In the genomic region with DNA sequence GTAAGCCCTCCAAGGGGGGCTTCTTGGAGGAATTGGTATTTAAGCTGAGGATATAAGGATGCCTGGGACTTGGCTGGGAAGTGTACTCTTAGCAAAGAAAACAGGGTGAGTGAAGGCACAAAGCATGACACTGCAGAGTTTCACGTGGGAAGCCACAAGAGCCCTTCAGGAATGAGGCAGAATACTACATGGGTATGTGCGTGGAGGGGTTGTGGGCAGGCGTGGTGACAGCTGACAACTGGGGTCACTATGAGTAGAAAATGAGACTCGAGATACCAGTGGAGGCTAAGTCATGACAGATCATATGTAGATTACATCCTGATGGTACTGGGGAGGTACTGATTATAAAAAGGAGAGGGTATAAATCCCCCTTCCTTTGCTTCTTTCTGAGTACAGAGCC, we compare ENCODE assay signal across 30 cellular contexts.
"Had no signal": no experiment of that assay in that cellular context is flagged by ENCODE, and none has a peak within 500 bp of the region (broad histone marks: within the 10 kb centered on the region; RNA-seq: fewer than 3 reads in every experiment).

No MANE protein-coding gene starts in this region.

- H3K4me1 Mint-ChIP-seq: activated B cell treated with CpG ODN at 0.5 μM for 24 hours; activated CD4-positive, alpha-beta T cell treated with anti-CD3 and anti-CD28 coated beads, Interleukin-2, amount 10 ng/mL, durations not matched to agents 7 days and 5 days; activated naive CD4-positive, alpha-beta T cell treated with anti-CD3 and anti-CD28 coated beads, Interleukin-2, amount 10 ng/mL, durations not matched to agents 7 days and 5 days; activated naive CD4-positive, alpha-beta T cell treated with anti-CD3 and anti-CD28 coated beads, Interleukin-2, amount 50 U/mL, for 24 hours; activated naive CD8-positive, alpha-beta T cell treated with anti-CD3 and anti-CD28 coated beads, Interleukin-2, amount 10 ng/mL, durations not matched to agents 7 days and 5 days; brain; central memory CD8-positive, alpha-beta T cell had no signal

- H3K27me3 Mint-ChIP-seq: activated B cell treated with CpG ODN at 0.5 μM for 24 hours; activated CD4-positive, alpha-beta T cell treated with anti-CD3 and anti-CD28 coated beads, Interleukin-2, amount 10 ng/mL, durations not matched to agents 7 days and 5 days; activated CD8-positive, alpha-beta T cell treated with anti-CD3 and anti-CD28 coated beads for 36 hours; activated naive CD4-positive, alpha-beta T cell treated with anti-CD3 and anti-CD28 coated beads, Interleukin-2, amount 50 U/mL, for 24 hours had no signal

- ATAC-seq: activated CD8-positive, alpha-beta T cell treated with anti-CD3 and anti-CD28 coated beads for 36 hours; activated naive CD8-positive, alpha-beta T cell treated with anti-CD3 and anti-CD28 coated beads, Interleukin-2, amount 50 U/mL, for 24 hours had no signal

- H3K36me3 Mint-ChIP-seq: activated naive CD4-positive, alpha-beta T cell treated with anti-CD3 and anti-CD28 coated beads, Interleukin-2, amount 10 ng/mL, durations not matched to agents 7 days and 5 days; activated naive CD4-positive, alpha-beta T cell treated with anti-CD3 and anti-CD28 coated beads, Interleukin-2, amount 50 U/mL, for 24 hours; activated naive CD8-positive, alpha-beta T cell treated with anti-CD3 and anti-CD28 coated beads, Interleukin-2, amount 10 ng/mL, durations not matched to agents 7 days and 5 days; brain had no signal

- H3K27ac Mint-ChIP-seq: activated B cell treated with CpG ODN at 0.5 μM for 24 hours; activated CD4-positive, alpha-beta T cell treated with anti-CD3 and anti-CD28 coated beads, Interleukin-2, amount 10 ng/mL, durations not matched to agents 7 days and 5 days; activated CD8-positive, alpha-beta T cell treated with anti-CD3 and anti-CD28 coated beads for 36 hours; activated naive CD4-positive, alpha-beta T cell treated with anti-CD3 and anti-CD28 coated beads, Interleukin-2, amount 10 ng/mL, durations not matched to agents 7 days and 5 days; activated naive CD4-positive, alpha-beta T cell treated with anti-CD3 and anti-CD28 coated beads, Interleukin-2, amount 50 U/mL, for 24 hours; activated naive CD8-positive, alpha-beta T cell; activated naive CD8-positive, alpha-beta T cell treated with anti-CD3 and anti-CD28 coated beads, Interleukin-2, amount 10 ng/mL, durations not matched to agents 7 days and 5 days; activated naive CD8-positive, alpha-beta T cell treated with anti-CD3 and anti-CD28 coated beads, Interleukin-2, amount 50 U/mL, for 24 hours; activated T-helper 1 cell treated with anti-CD3 and anti-CD28 coated beads, Interleukin-12 subunit alpha, Interleukin-12 subunit beta, Interleukin-2, Interleukin-4 antibody, amounts not matched to agents 30 ng/mL and 10 ng/mL and 1 ng/mL, durations not matched to agents 14 hours and 24 hours and 36 hours; activated T-helper 2 cell treated with anti-CD3 and anti-CD28 coated beads, Interferon-gamma antibody, Interleukin-2, Interleukin-4, amounts not matched to agents 10 μg/mL and 5 μg/mL and 100 μg/mL, durations not matched to agents 14 hours and 24 hours and 36 hours; brain; T-helper 1 cell treated with Interleukin-12 subunit alpha and Interleukin-12 subunit beta and Interleukin-4 antibody, amounts not matched to agents 30 μg/mL and 1 μg/mL, for 36 hours; T-helper 2 cell treated with Interferon-gamma antibody and Interleukin-4, amounts not matched to agents 5 μg/mL and 100 μg/mL, for 36 hours had no signal

- DNase-seq: activated B cell treated with CpG ODN at 0.5 μM for 24 hours; activated CD4-positive, alpha-beta T cell treated with anti-CD3 and anti-CD28 coated beads for 48 hours; activated CD4-positive, alpha-beta T cell treated with anti-CD3 and anti-CD28 coated beads, Interleukin-2, amount 10 ng/mL, durations not matched to agents 7 days and 5 days; activated CD4-positive, CD25-positive, alpha-beta regulatory T cell treated with anti-CD3 and anti-CD28 coated beads, Interleukin-2, amount 50 U/mL, for 72 hours; activated CD8-positive, alpha-beta memory T cell treated with anti-CD3 and anti-CD28 coated beads, Interleukin-2, amount 50 U/mL, for 4 hours; activated CD8-positive, alpha-beta T cell treated with anti-CD3 and anti-CD28 coated beads for 36 hours; activated effector memory CD4-positive, alpha-beta T cell treated with Interleukin-2 at 50 U/mL for 16 hours; activated gamma-delta T cell; activated naive CD4-positive, alpha-beta T cell treated with anti-CD3 and anti-CD28 coated beads, Interleukin-2, amount 10 ng/mL, durations not matched to agents 7 days and 5 days; activated naive CD4-positive, alpha-beta T cell treated with Interleukin-2 at 50 U/mL for 16 hours; activated naive CD8-positive, alpha-beta T cell treated with anti-CD3 and anti-CD28 coated beads, Interleukin-2, amount 10 ng/mL, durations not matched to agents 7 days and 5 days; activated naive CD8-positive, alpha-beta T cell treated with anti-CD3 and anti-CD28 coated beads, Interleukin-2, amount 50 U/mL, for 24 hours; activated T-cell treated with anti-CD3 and anti-CD28 coated beads for 4 hours; activated T-cell treated with anti-CD3 and anti-CD28 coated beads, Interleukin-2, amount 50 U/mL, for 1 hour; amygdala; anterior cingulate cortex; caudate nucleus; cerebellar nuclear complex; SW 1271; T-helper 1 cell; T-helper 2 cell; T-helper 9 cell had no signal

- H3K9me3 Mint-ChIP-seq: activated B cell treated with CpG ODN at 0.5 μM for 24 hours; activated CD4-positive, alpha-beta T cell treated with anti-CD3 and anti-CD28 coated beads, Interleukin-2, amount 10 ng/mL, durations not matched to agents 7 days and 5 days; activated T-helper 1 cell treated with anti-CD3 and anti-CD28 coated beads, Interleukin-12 subunit alpha, Interleukin-12 subunit beta, Interleukin-2, Interleukin-4 antibody, amounts not matched to agents 30 ng/mL and 10 ng/mL and 1 ng/mL, durations not matched to agents 14 hours and 24 hours and 36 hours; activated T-helper 2 cell treated with anti-CD3 and anti-CD28 coated beads, Interferon-gamma antibody, Interleukin-2, Interleukin-4, amounts not matched to agents 10 μg/mL and 5 μg/mL and 100 μg/mL, durations not matched to agents 14 hours and 24 hours and 36 hours; central memory CD8-positive, alpha-beta T cell; T-helper 1 cell treated with Interleukin-12 subunit alpha and Interleukin-12 subunit beta and Interleukin-4 antibody, amounts not matched to agents 30 μg/mL and 1 μg/mL, for 36 hours; T-helper 2 cell treated with Interferon-gamma antibody and Interleukin-4, amounts not matched to agents 5 μg/mL and 100 μg/mL, for 36 hours had no signal

- H3K4me3 Mint-ChIP-seq: activated B cell treated with CpG ODN at 0.5 μM for 24 hours; activated CD4-positive, alpha-beta T cell treated with anti-CD3 and anti-CD28 coated beads, Interleukin-2, amount 10 ng/mL, durations not matched to agents 7 days and 5 days; activated CD8-positive, alpha-beta T cell treated with anti-CD3 and anti-CD28 coated beads for 36 hours; activated naive CD4-positive, alpha-beta T cell treated with anti-CD3 and anti-CD28 coated beads, Interleukin-2, amount 10 ng/mL, durations not matched to agents 7 days and 5 days; activated naive CD4-positive, alpha-beta T cell treated with anti-CD3 and anti-CD28 coated beads, Interleukin-2, amount 50 U/mL, for 24 hours; activated naive CD8-positive, alpha-beta T cell; activated naive CD8-positive, alpha-beta T cell treated with anti-CD3 and anti-CD28 coated beads, Interleukin-2, amount 10 ng/mL, durations not matched to agents 7 days and 5 days; activated naive CD8-positive, alpha-beta T cell treated with anti-CD3 and anti-CD28 coated beads, Interleukin-2, amount 50 U/mL, for 24 hours; activated T-helper 1 cell treated with anti-CD3 and anti-CD28 coated beads, Interleukin-12 subunit alpha, Interleukin-12 subunit beta, Interleukin-2, Interleukin-4 antibody, amounts not matched to agents 30 ng/mL and 10 ng/mL and 1 ng/mL, durations not matched to agents 14 hours and 24 hours and 36 hours; brain; central memory CD8-positive, alpha-beta T cell; T-helper 1 cell treated with Interleukin-12 subunit alpha and Interleukin-12 subunit beta and Interleukin-4 antibody, amounts not matched to agents 30 μg/mL and 1 μg/mL, for 36 hours; T-helper 2 cell treated with Interferon-gamma antibody and Interleukin-4, amounts not matched to agents 5 μg/mL and 100 μg/mL, for 36 hours had no signal
